ENCODE assay signal across 21 cellular contexts in the genomic region with DNA sequence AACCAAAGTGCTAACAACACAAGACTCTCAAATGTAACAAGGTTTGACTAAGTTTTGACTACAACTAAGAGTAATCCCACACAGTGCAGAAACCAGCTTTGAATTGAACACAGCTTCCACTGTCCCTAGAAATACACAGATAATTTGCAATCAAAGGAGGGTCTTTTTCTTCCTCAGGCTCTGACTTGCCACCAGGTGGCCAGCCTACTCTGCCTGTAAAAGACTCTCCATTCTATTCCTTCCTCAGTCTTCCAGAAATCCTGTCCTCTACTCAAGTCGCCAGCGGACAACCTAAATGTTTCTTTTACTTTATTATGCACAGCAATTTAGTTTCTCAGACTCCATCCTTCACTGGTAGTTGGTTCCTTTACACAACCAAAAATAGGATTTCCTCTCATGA. TPM values are rescaled to one million over a fixed set of nuclear protein-coding genes. Genes with fewer than 3 reads are reported as not detected.
DNase-seq lines count a peak whose midpoint lies in the region; ATAC-seq, FAIRE-seq and TF ChIP-seq lines count a peak whose summit lies in the region.
"Had no signal": no experiment of that assay in that cellular context is flagged by ENCODE, and none has a peak within 500 bp of the region (broad histone marks: within the 10 kb centered on the region; RNA-seq: fewer than 3 reads in every experiment).

No MANE protein-coding gene starts in this region.

- H3K9me3 Mint-ChIP-seq in GM23338, result no peaks in the 10 kb centered on the region; the same call in 2 of the 3 replicates
- H3K9me3 Mint-ChIP-seq in progenitor cell of endocrine pancreas (ENCODE audit: low read depth), result peaks cover 3% of the 10 kb centered on the region

- H3K27ac Mint-ChIP-seq in GM23338 (no peak overlapping the region), progenitor cell of endocrine pancreas (no peak overlapping the region)
- H3K27ac Mint-ChIP-seq: activated naive CD8-positive, alpha-beta T cell treated with anti-CD3 and anti-CD28 coated beads for 36 hours; activated T-helper 1 cell treated with anti-CD3 and anti-CD28 coated beads, Interleukin-12 subunit alpha, Interleukin-12 subunit beta, Interleukin-2, Interleukin-4 antibody, amounts not matched to agents 30 ng/mL and 10 ng/mL and 1 ng/mL, durations not matched to agents 14 hours and 24 hours and 36 hours had no signal

- H3K27me3 Mint-ChIP-seq in GM23338 (ENCODE audit: insufficient read depth, low read depth, poor library complexity) (no peaks in the 10 kb centered on the region), progenitor cell of endocrine pancreas (no peaks in the 10 kb centered on the region)

- H2AK5ac ChIP-seq in H1 (ENCODE audit: low read depth, low read length), result no peak overlapping the region

- no peaks in the 10 kb centered on the region for H3K23me2 ChIP-seq in H1 (ENCODE audit: low read depth, low read length)

- no peak overlapping the region for H2BK5ac ChIP-seq in H1 (ENCODE audit: low read depth, low read length)

- H2AFZ ChIP-seq in GM23338, result peak overlapping the region; percentile 9
- H2AFZ ChIP-seq in H1 (ENCODE audit: low read length), result peak overlapping the region; percentile 86; the same call in 1 of the 2 replicates
- H2AFZ ChIP-seq: parathyroid adenoma had no signal

- H4K20me1 ChIP-seq in GM23338 (replicated peaks; ENCODE audit: insufficient read depth), result no peaks in the 10 kb centered on the region
- no peaks in the 10 kb centered on the region for H4K20me1 ChIP-seq in H1 (replicated peaks in 1 of 2; ENCODE audit: control insufficient read depth in 1 of 2, insufficient read depth in 2 of 2, low read length in 2 of 2)

- WGBS in H1 (ENCODE audit: extremely low coverage in 1 of 2, insufficient coverage in 1 of 2, insufficient read length in 1 of 2, insufficient replicate concordance in 2 of 2, low coverage in 1 of 2, low lambda C conversion rate in 2 of 2, missing lambda C conversion rate in 1 of 2), 2 experiments, result 79% methylated on average over 2 of the region's 2 CpGs; no CpG with 5 or more reads in 1 of the 2 experiments

- H3K27ac ChIP-seq in GM23338 (ENCODE audit: low read depth) (no peak overlapping the region), H1 (ENCODE audit: low read depth, low read length) (no peak overlapping the region)
- H3K27ac ChIP-seq: esophagus squamous epithelium, lower lobe of right lung, parathyroid adenoma, skin epidermis, uterus had no signal

- H4K91ac ChIP-seq in H1 (replicated peaks; ENCODE audit: insufficient read length, low read length), result no peak overlapping the region

- H2BK20ac ChIP-seq in H1 (ENCODE audit: low read length), result no peak overlapping the region

- H4K5ac ChIP-seq in H1 (ENCODE audit: insufficient read length, low read depth, low read length), result no peak overlapping the region

- H3K4me3 Mint-ChIP-seq in GM23338 (no peak overlapping the region), progenitor cell of endocrine pancreas (ENCODE audit: low read depth) (no peak overlapping the region)
- H3K4me3 Mint-ChIP-seq: activated naive CD8-positive, alpha-beta T cell treated with anti-CD3 and anti-CD28 coated beads for 36 hours; activated T-helper 1 cell treated with anti-CD3 and anti-CD28 coated beads, Interleukin-12 subunit alpha, Interleukin-12 subunit beta, Interleukin-2, Interleukin-4 antibody, amounts not matched to agents 30 ng/mL and 10 ng/mL and 1 ng/mL, durations not matched to agents 14 hours and 24 hours and 36 hours had no signal

- H3K4me2 ChIP-seq in GM23338 (no peak overlapping the region), H1 (ENCODE audit: insufficient read depth in 1 of 2, low read depth in 2 of 2, low read length in 2 of 2) (no peak overlapping the region)

- CTCF ChIA-PET in H1 (lab: Charles Lee; ENCODE audit: partially characterized antibody), result interaction anchor here (0.7 to 2.3 kb wide), 12 partner anchors 8 to 355 kb away, joined by 3 to 7 read pairs (median 4); no protein-coding TSS in a partner anchor

- intact Hi-C loops in left ventricle myocardium superior (cut with micrococcal nuclease), result no loop called here

- no peak overlapping the region for H3K56ac ChIP-seq in H1 (replicated peaks; ENCODE audit: insufficient read length, low read depth, low read length)

- H3K4me1 ChIP-seq in GM23338 (ENCODE audit: insufficient read depth) (peaks cover 4% of the 10 kb centered on the region; the same call in 1 of the 2 replicates), H1 (replicated peaks in 1 of 4; ENCODE audit: control insufficient read depth in 3 of 4, insufficient read depth in 4 of 4, low read length in 3 of 4) (peaks cover 0 to 3% (median 0%) of the 10 kb centered on the region in 4 experiments; a peak in 1 of 7 replicates)
- H3K4me1 ChIP-seq: esophagus squamous epithelium, lower lobe of right lung, parathyroid adenoma, uterus had no signal

- H2BK12ac ChIP-seq in H1 (ENCODE audit: low read depth, low read length), result no peak overlapping the region

- no peak overlapping the region for H3K9ac ChIP-seq in H1 (replicated peaks in 1 of 4; ENCODE audit: extremely low read depth in 1 of 4, low read depth in 3 of 4, low read length in 3 of 4)
- H3K9ac ChIP-seq: parathyroid adenoma had no signal

- H3K79me2 ChIP-seq in GM23338 (replicated peaks; ENCODE audit: insufficient read depth) (no peaks in the 10 kb centered on the region), H1 (ENCODE audit: control insufficient read depth in 1 of 2, insufficient read depth in 2 of 2, low read length in 2 of 2) (no peaks in the 10 kb centered on the region)
- H3K79me2 ChIP-seq: parathyroid adenoma had no signal

- H2BK15ac ChIP-seq in H1 (ENCODE audit: low read length), result no peak overlapping the region

- H3K36me3 Mint-ChIP-seq in GM23338 (ENCODE audit: low read depth) (no peaks in the 10 kb centered on the region), progenitor cell of endocrine pancreas (ENCODE audit: insufficient read depth) (no peaks in the 10 kb centered on the region)
- H3K36me3 Mint-ChIP-seq: activated naive CD8-positive, alpha-beta T cell treated with anti-CD3 and anti-CD28 coated beads for 36 hours had no signal

- no peak overlapping the region for H3K23ac ChIP-seq in H1 (ENCODE audit: insufficient read length)

- H3K9me3 ChIP-seq in H1 (ENCODE audit: insufficient read depth in 2 of 2, low read depth in 1 of 2, low read length in 1 of 2), result no peaks in the 10 kb centered on the region
- H3K9me3 ChIP-seq: esophagus squamous epithelium, lower lobe of right lung, uterus had no signal

- TF ChIP-seq EP300 in H1 (IDR thresholded peaks at IDR 0.05; ENCODE audit: borderline replicate concordance in 1 of 2, low read depth in 2 of 2, low read length in 2 of 2), result no peak

- FAIRE-seq in H1 (lab: Jason Lieb, UNC), result peak; percentile 63

- no peaks in the 10 kb centered on the region for H3K9me2 ChIP-seq in GM23338 (ENCODE audit: insufficient read depth)

- H3K27me3 ChIP-seq in GM23338 (ENCODE audit: insufficient read depth) (no peaks in the 10 kb centered on the region), H1 (replicated peaks in 1 of 4; ENCODE audit: control insufficient read depth in 3 of 4, extremely low read depth in 1 of 4, insufficient read depth in 3 of 4, low read length in 3 of 4) (peaks cover 0 to 1% (median 0%) of the 10 kb centered on the region in 4 experiments; a peak in 1 of 7 replicates)
- H3K27me3 ChIP-seq: esophagus squamous epithelium, uterus had no signal

- H4K8ac ChIP-seq in H1 (ENCODE audit: extremely low read depth, insufficient read depth, low read length), result no peak overlapping the region

- no peaks in the 10 kb centered on the region for H3F3A ChIP-seq in GM23338 (replicated peaks; ENCODE audit: low read depth)

- POLR2A ChIA-PET in H1 (lab: Charles Lee; ENCODE audit: partially characterized antibody), result no interaction called here

- H3K14ac ChIP-seq in H1 (ENCODE audit: insufficient read length), result no peak overlapping the region

- no peak overlapping the region for H2BK120ac ChIP-seq in H1 (replicated peaks; ENCODE audit: low read depth, low read length)

- DNase-seq in GM23338 (ENCODE audit: low spot score) (peak; percentile 55), RPMI7951 (ENCODE audit: low read depth) (peak; percentile 20), H1 (ENCODE audit: low read depth in 1 of 2, low spot score in 2 of 2) (no peak), progenitor cell of endocrine pancreas (ENCODE audit: low spot score, unreplicated experiment) (no peak), NCI-H510A treated with DMSO at 0.1 percent for 48 hours (lab: John Stamatoyannopoulos, UW) (no peak), left ventricle myocardium superior (no peak), T-helper 1 cell (no peak)
- DNase-seq: activated naive CD8-positive, alpha-beta T cell treated with anti-CD3 and anti-CD28 coated beads for 36 hours; AML-193; esophagus squamous epithelium; lower lobe of right lung; NCI-H1436; NCI-H226; SIG-M5; stimulated activated CD4-positive, alpha-beta T cell treated with anti-CD3 and anti-CD28 coated beads, Interleukin-4, amount 100 ng/mL, for 1 hour; uterus had no signal

- no peaks in the 10 kb centered on the region for H3K36me3 ChIP-seq in GM23338 (ENCODE audit: insufficient read depth)
- no peaks in the 10 kb centered on the region for H3K36me3 ChIP-seq in H1 (ENCODE audit: control insufficient read depth in 2 of 4, insufficient read depth in 4 of 4, low read length in 3 of 4)
- H3K36me3 ChIP-seq: esophagus squamous epithelium, lower lobe of right lung, uterus had no signal

- peak; percentile 65 to 74 for TF ChIP-seq RAD21 in H1 (IDR thresholded peaks at IDR 0.05 in 1 of 2, conservative IDR thresholded peaks at IDR 0.05 in 1 of 2; ENCODE audit: low read depth in 2 of 2, low read length in 2 of 2)

- TF ChIP-seq CTCF in GM23338 (conservative IDR thresholded peaks at IDR 0.05; ENCODE audit: low read depth in 2 of 2) (peak; percentile 70 to 71), H1 (IDR thresholded peaks at IDR 0.05; ENCODE audit: control extremely low read depth in 1 of 3, insufficient read depth in 1 of 3, low read depth in 1 of 3, low read length in 3 of 3) (peak in 2 of 3 experiments; percentile 46 to 66; a peak in 3 of 4 replicates), progenitor cell of endocrine pancreas (IDR thresholded peaks at IDR 0.05; ENCODE audit: unreplicated experiment) (peak; percentile 33)

- no peaks in the 10 kb centered on the region for H3K79me1 ChIP-seq in H1 (ENCODE audit: low read depth, low read length)

- H3K4me1 Mint-ChIP-seq in GM23338 (peaks cover under 1% of the 10 kb centered on the region; the same call in 1 of the 3 replicates), progenitor cell of endocrine pancreas (ENCODE audit: low read depth) (no peaks in the 10 kb centered on the region)
- H3K4me1 Mint-ChIP-seq: activated naive CD8-positive, alpha-beta T cell treated with anti-CD3 and anti-CD28 coated beads for 36 hours had no signal

- H3K4me3 ChIP-seq in GM23338 (no peak overlapping the region), H1 (ENCODE audit: extremely low read depth in 1 of 4, insufficient read depth in 2 of 4, low read depth in 3 of 4, low read length in 4 of 4) (no peak overlapping the region)
- H3K4me3 ChIP-seq: esophagus squamous epithelium, lower lobe of right lung, skin epidermis, uterus had no signal

- no peak overlapping the region for H3K18ac ChIP-seq in H1 (ENCODE audit: extremely low read depth, low read length)

- TF ChIP-seq POLR2A in H1 (IDR thresholded peaks at IDR 0.05; ENCODE audit: control extremely low read depth in 1 of 2, low read depth in 2 of 2, low read length in 2 of 2), result no peak

- peak; percentile 86 for ATAC-seq in GM23338
- ATAC-seq in left ventricle myocardium superior, result no peak
- ATAC-seq: activated CD4-positive, CD25-positive, alpha-beta regulatory T cell treated with anti-CD3 and anti-CD28 coated beads, Interleukin-2, amount 50 U/mL, for 24 hours; lower lobe of right lung had no signal

- H3K4ac ChIP-seq in H1 (replicated peaks; ENCODE audit: insufficient read length, low read depth, low read length), result no peak overlapping the region

RNA-seq across cellular contexts. Expression of a gene that starts 32.2 kb away (rescaled TPM):
- total RNA-seq in GM23338 (2014; rRNA removed; shearing (Covaris generic)), result 4.2 and 13.6 TPM in 2 replicates
- polyA plus RNA-seq in GM23338 (2016; fragmentation: Nextera tagmentation; extraction: Ambion mirVana), result 3.0 and 3.7 TPM in 2 replicates
- 3.4 and 3.8 TPM in 2 replicates for total RNA-seq in RPMI7951 (2014; rRNA removed; shearing (Covaris generic))
- total RNA-seq in H1 (2021; fragmentation: NEBNext Ultra II Directional; extraction: Animal tissue kit (Norgen Biotek cat#: 25700)), result 3.4 TPM in 2 replicates
- 0.31 and 0.56 TPM in 2 replicates for polyA plus RNA-seq in H1 (2011; rRNA removed)
- polyA plus RNA-seq in H1 (2011; cell fraction: cytosol; rRNA removed), result 0.75 TPM
- polyA plus RNA-seq in H1 (2011; cell fraction: nucleus; rRNA removed), result 0.60 TPM
- polyA plus RNA-seq in H1 (2012, experiment 1 of 2), result 1.2 to 4.4 TPM (median 2.0 TPM) in 4 replicates
- polyA plus RNA-seq in H1 (2012, experiment 2 of 2), result 0.76 TPM
- 2.6 TPM for polyA plus RNA-seq in H1 (2013, experiment 1 of 2)
- 2.7 TPM for polyA plus RNA-seq in H1 (2013, experiment 2 of 2)
- polyA minus RNA-seq in H1 (2011; rRNA and poly(A)+ RNA removed), result 2.6 and 2.9 TPM in 2 replicates
- polyA minus RNA-seq in H1 (2011; cell fraction: cytosol; rRNA and poly(A)+ RNA removed), result 2.5 TPM
- polyA minus RNA-seq in H1 (2011; cell fraction: nucleus; rRNA and poly(A)+ RNA removed), result 7.9 TPM
- 1.7 and 2.1 TPM in 2 replicates for total RNA-seq in progenitor cell of endocrine pancreas
- total RNA-seq in left ventricle myocardium superior, result 6.4 TPM
- total RNA-seq: activated T-helper 1 cell treated with anti-CD3 and anti-CD28 coated beads, Interleukin-12 subunit alpha, Interleukin-12 subunit beta, Interleukin-2, Interleukin-4 antibody, amounts not matched to agents 30 ng/mL and 10 ng/mL and 1 ng/mL, durations not matched to agents 14 hours and 24 hours and 36 hours; G401 had no signal

Comparison
In these comparisons a context has a peak if more than half of its experiments do, and no peak if none do; other contexts are left out.
1. DNase-seq: peak in GM23338 (single experiment) and RPMI7951 (single experiment); none in H1 (0 of 2), progenitor cell of endocrine pancreas (single experiment), NCI-H510A treated with DMSO at 0.1 percent for 48 hours (single experiment), left ventricle myocardium superior (single experiment) and T-helper 1 cell (0 of 5).
2. Peak in every context shown above with its lines, with median percentiles within 50 percentile points of each other: CTCF ChIP-seq.